15 cellular contexts compared by ENCODE assay signal in genomic region chr1:59188413-59189213, GRCh38.
"Had no signal": no experiment of that assay in that cellular context is flagged by ENCODE, and none has a peak within 500 bp of the region (broad histone marks: within the 10 kb centered on the region; RNA-seq: fewer than 3 reads in every experiment).

No MANE protein-coding gene starts in this region.

- H3K27me3 Mint-ChIP-seq: activated CD8-positive, alpha-beta memory T cell treated with anti-CD3 and anti-CD28 coated beads, Interleukin-2, amount 10 ng/mL, durations not matched to agents 7 days and 5 days; T-helper 17 cell had no signal

- H3K4me3 Mint-ChIP-seq: activated CD8-positive, alpha-beta memory T cell treated with anti-CD3 and anti-CD28 coated beads, Interleukin-2, amount 10 ng/mL, durations not matched to agents 7 days and 5 days; activated naive CD4-positive, alpha-beta T cell treated with anti-CD3 and anti-CD28 coated beads, Interleukin-2, amount 10 ng/mL, durations not matched to agents 7 days and 5 days; activated T-cell treated with anti-CD3 and anti-CD28 coated beads, Interleukin-2, amount 50 U/mL, for 24 hours; immature natural killer cell; naive thymus-derived CD8-positive, alpha-beta T cell; stimulated activated naive B cell treated with anti-CD40 and anti-IgM and Interleukin-4, amounts not matched to agents 10 μg/mL and 1 μg/mL and 100 μg/mL, for 72 hours; T-helper 17 cell had no signal

- H3K9me3 Mint-ChIP-seq: activated T-cell treated with anti-CD3 and anti-CD28 coated beads, Interleukin-2, amount 50 U/mL, for 24 hours; immature natural killer cell had no signal

- H3K27ac ChIP-seq: cardiac muscle cell, pancreas, WERI-Rb-1 had no signal

- H3K4me1 Mint-ChIP-seq: activated CD8-positive, alpha-beta memory T cell treated with anti-CD3 and anti-CD28 coated beads, Interleukin-2, amount 10 ng/mL, durations not matched to agents 7 days and 5 days; activated naive CD4-positive, alpha-beta T cell treated with anti-CD3 and anti-CD28 coated beads, Interleukin-2, amount 10 ng/mL, durations not matched to agents 7 days and 5 days; immature natural killer cell; T-helper 17 cell had no signal

- ATAC-seq: activated CD8-positive, alpha-beta memory T cell treated with anti-CD3 and anti-CD28 coated beads, Interleukin-2, amount 10 ng/mL, durations not matched to agents 7 days and 5 days; esophagus mucosa; naive thymus-derived CD8-positive, alpha-beta T cell; pancreas; stimulated activated naive B cell treated with anti-CD40 and anti-IgM and Interleukin-4, amounts not matched to agents 10 μg/mL and 1 μg/mL and 100 μg/mL, for 72 hours; T-helper 17 cell had no signal

- DNase-seq: activated CD4-positive, alpha-beta T cell treated with anti-CD3 and anti-CD28 coated beads, Interleukin-2, amount 50 U/mL, for 48 hours; activated CD8-positive, alpha-beta memory T cell treated with anti-CD3 and anti-CD28 coated beads, Interleukin-2, amount 10 ng/mL, durations not matched to agents 7 days and 5 days; activated naive CD4-positive, alpha-beta T cell treated with anti-CD3 and anti-CD28 coated beads, Interleukin-2, amount 10 ng/mL, durations not matched to agents 7 days and 5 days; activated T-cell treated with anti-CD3 and anti-CD28 coated beads, Interleukin-2, amount 50 U/mL, for 24 hours; immature natural killer cell; naive thymus-derived CD8-positive, alpha-beta T cell; pancreas; stimulated activated CD4-positive, alpha-beta T cell treated with anti-CD3 and anti-CD28 coated beads, Interleukin-15, amount 100 ng/mL, for 24 hours; stimulated activated CD4-positive, alpha-beta T cell treated with anti-CD3 and anti-CD28 coated beads, Interleukin-4, amount 100 ng/mL, for 1 hour; stimulated activated naive B cell treated with anti-CD40 and anti-IgM and Interleukin-4, amounts not matched to agents 10 μg/mL and 1 μg/mL and 100 μg/mL, for 72 hours; T-helper 17 cell; WERI-Rb-1 had no signal

- H3K4me3 ChIP-seq: cardiac muscle cell, pancreas, tibial nerve had no signal

- H3K4me1 ChIP-seq: pancreas had no signal

- H3K36me3 Mint-ChIP-seq: activated CD8-positive, alpha-beta memory T cell treated with anti-CD3 and anti-CD28 coated beads, Interleukin-2, amount 10 ng/mL, durations not matched to agents 7 days and 5 days; activated naive CD4-positive, alpha-beta T cell treated with anti-CD3 and anti-CD28 coated beads, Interleukin-2, amount 10 ng/mL, durations not matched to agents 7 days and 5 days; immature natural killer cell; stimulated activated naive B cell treated with anti-CD40 and anti-IgM and Interleukin-4, amounts not matched to agents 10 μg/mL and 1 μg/mL and 100 μg/mL, for 72 hours had no signal

- H3K36me3 ChIP-seq: cardiac muscle cell, pancreas, tibial nerve, WERI-Rb-1 had no signal

- H3K9me3 ChIP-seq: pancreas had no signal

- H3K27me3 ChIP-seq: cardiac muscle cell, pancreas, tibial nerve had no signal

- H3K27ac Mint-ChIP-seq: activated CD8-positive, alpha-beta memory T cell treated with anti-CD3 and anti-CD28 coated beads, Interleukin-2, amount 10 ng/mL, durations not matched to agents 7 days and 5 days; activated naive CD4-positive, alpha-beta T cell treated with anti-CD3 and anti-CD28 coated beads, Interleukin-2, amount 10 ng/mL, durations not matched to agents 7 days and 5 days; activated T-cell treated with anti-CD3 and anti-CD28 coated beads, Interleukin-2, amount 50 U/mL, for 24 hours; immature natural killer cell; naive thymus-derived CD8-positive, alpha-beta T cell; stimulated activated naive B cell treated with anti-CD40 and anti-IgM and Interleukin-4, amounts not matched to agents 10 μg/mL and 1 μg/mL and 100 μg/mL, for 72 hours; T-helper 17 cell had no signal
